Comparison of ENCODE assay signal across 1 cellular context in the genomic region with DNA sequence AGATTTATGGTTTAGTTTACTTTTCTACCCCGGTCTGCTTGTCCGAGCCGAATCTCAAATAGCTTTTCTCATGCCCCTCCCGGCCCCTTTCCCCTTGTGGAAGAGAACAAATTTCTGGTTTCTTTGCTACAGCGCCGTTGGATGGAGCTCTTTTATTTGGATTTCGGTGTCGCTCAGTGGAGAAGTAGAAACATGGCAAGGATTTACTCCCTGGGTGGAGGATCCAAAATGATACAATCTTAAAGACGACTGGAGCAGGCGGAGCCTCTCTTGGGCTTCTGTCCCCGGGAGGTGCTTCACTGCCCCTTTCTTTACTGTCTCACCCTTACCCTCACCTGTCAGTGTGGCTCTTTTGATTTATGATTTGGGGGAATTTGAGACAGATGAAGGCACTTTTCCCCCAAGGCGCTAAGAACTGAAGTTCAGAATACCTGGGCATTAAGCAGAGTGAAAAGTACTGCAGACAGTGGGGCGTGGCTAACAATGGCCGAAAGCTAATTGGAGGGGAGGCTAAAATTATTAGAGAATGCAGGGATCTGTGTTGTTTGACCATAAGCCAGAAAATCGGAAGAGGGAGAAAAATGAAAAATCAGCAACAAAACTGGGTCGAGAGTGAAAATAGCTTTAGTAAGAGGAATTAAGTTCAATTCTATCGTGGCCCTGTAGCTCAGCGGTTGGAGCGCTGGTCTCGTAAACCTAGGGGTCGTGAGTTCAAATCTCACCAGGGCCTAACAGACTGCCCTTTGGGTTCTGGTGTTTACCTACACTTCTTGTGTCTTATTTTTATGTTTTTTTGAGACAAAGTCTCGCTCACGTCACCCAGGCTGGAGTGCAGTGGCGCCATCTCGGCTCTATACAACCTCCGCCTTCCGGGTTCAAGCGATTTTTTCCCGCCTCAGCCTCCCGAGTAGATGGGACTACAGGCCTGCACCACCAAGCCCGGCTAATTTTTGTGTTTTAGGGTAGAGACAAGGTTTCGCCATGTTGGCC.
A peak's percentile ranks its signal among the peaks of the same experiment; 100 is the strongest.
TF ChIP-seq lines count a peak whose summit lies in the region.

No MANE protein-coding gene starts in this region.

TF ChIP-seq in HEK293, 187 proteins besides CTCF, POLR2A, EP300 and RAD21 (continued from another document and continues in another):
- TF ChIP-seq, protein P1, sequence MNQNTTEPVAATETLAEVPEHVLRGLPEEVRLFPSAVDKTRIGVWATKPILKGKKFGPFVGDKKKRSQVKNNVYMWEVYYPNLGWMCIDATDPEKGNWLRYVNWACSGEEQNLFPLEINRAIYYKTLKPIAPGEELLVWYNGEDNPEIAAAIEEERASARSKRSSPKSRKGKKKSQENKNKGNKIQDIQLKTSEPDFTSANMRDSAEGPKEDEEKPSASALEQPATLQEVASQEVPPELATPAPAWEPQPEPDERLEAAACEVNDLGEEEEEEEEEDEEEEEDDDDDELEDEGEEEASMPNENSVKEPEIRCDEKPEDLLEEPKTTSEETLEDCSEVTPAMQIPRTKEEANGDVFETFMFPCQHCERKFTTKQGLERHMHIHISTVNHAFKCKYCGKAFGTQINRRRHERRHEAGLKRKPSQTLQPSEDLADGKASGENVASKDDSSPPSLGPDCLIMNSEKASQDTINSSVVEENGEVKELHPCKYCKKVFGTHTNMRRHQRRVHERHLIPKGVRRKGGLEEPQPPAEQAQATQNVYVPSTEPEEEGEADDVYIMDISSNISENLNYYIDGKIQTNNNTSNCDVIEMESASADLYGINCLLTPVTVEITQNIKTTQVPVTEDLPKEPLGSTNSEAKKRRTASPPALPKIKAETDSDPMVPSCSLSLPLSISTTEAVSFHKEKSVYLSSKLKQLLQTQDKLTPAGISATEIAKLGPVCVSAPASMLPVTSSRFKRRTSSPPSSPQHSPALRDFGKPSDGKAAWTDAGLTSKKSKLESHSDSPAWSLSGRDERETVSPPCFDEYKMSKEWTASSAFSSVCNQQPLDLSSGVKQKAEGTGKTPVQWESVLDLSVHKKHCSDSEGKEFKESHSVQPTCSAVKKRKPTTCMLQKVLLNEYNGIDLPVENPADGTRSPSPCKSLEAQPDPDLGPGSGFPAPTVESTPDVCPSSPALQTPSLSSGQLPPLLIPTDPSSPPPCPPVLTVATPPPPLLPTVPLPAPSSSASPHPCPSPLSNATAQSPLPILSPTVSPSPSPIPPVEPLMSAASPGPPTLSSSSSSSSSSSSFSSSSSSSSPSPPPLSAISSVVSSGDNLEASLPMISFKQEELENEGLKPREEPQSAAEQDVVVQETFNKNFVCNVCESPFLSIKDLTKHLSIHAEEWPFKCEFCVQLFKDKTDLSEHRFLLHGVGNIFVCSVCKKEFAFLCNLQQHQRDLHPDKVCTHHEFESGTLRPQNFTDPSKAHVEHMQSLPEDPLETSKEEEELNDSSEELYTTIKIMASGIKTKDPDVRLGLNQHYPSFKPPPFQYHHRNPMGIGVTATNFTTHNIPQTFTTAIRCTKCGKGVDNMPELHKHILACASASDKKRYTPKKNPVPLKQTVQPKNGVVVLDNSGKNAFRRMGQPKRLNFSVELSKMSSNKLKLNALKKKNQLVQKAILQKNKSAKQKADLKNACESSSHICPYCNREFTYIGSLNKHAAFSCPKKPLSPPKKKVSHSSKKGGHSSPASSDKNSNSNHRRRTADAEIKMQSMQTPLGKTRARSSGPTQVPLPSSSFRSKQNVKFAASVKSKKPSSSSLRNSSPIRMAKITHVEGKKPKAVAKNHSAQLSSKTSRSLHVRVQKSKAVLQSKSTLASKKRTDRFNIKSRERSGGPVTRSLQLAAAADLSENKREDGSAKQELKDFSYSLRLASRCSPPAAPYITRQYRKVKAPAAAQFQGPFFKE (tag by site-specific recombination; IDR thresholded peaks at IDR 0.05; ENCODE audit: borderline replicate concordance) = no peak
- TF ChIP-seq MEIS1 (CRISPR knock-in tag; IDR thresholded peaks at IDR 0.05; ENCODE audit: borderline replicate concordance) (peak; percentile 87), ZNF629 (tag by site-specific recombination; IDR thresholded peaks at IDR 0.05) (peak; percentile 31; the same call in 1 of the 2 replicates), ZNF561 (tag by site-specific recombination; IDR thresholded peaks at IDR 0.05; ENCODE audit: borderline replicate concordance) (peak; percentile 17; the same call in 1 of the 2 replicates), ZEB2 (tag by site-specific recombination; IDR thresholded peaks at IDR 0.05) (0 out of 2 replicates have a peak, but pooled peaks have one; percentile 58), WT1 (tag by site-specific recombination; IDR thresholded peaks at IDR 0.05) (peak; percentile 18; the same call in 1 of the 2 replicates), YY2 (tag by site-specific recombination; IDR thresholded peaks at IDR 0.05) (peak; percentile 54; the same call in 1 of the 2 replicates), ZNF776 (tag by site-specific recombination; IDR thresholded peaks at IDR 0.05; ENCODE audit: borderline replicate concordance) (no peak), OSR2 (tag by site-specific recombination; IDR thresholded peaks at IDR 0.05) (0 out of 2 replicates have a peak, but pooled peaks have one; percentile 9), IKZF3 (tag by site-specific recombination; IDR thresholded peaks at IDR 0.05) (peak; percentile 22), ZNF394 (tag by site-specific recombination; IDR thresholded peaks at IDR 0.05; ENCODE audit: borderline replicate concordance) (0 out of 2 replicates have a peak, but pooled peaks have one; percentile 13), ZNF391 (tag by site-specific recombination; IDR thresholded peaks at IDR 0.05; ENCODE audit: borderline replicate concordance, low read depth) (no peak; the same call in 1 of the 2 replicates), KLF9 (tag by site-specific recombination; IDR thresholded peaks at IDR 0.05; ENCODE audit: low read depth) (peak; percentile 66), ZNF571 (tag by site-specific recombination; IDR thresholded peaks at IDR 0.05) (no peak), ZNF10 (tag by site-specific recombination; IDR thresholded peaks at IDR 0.05) (peak; percentile 70), YY1 (tag by site-specific recombination; IDR thresholded peaks at IDR 0.05) (peak; percentile 34; the same call in 1 of the 2 replicates), KLF8 (tag by site-specific recombination; IDR thresholded peaks at IDR 0.05) (peak; percentile 13), ZBTB48 (tag by site-specific recombination; IDR thresholded peaks at IDR 0.05) (0 out of 2 replicates have a peak, but pooled peaks have one; percentile 23), ZNF423 (tag by site-specific recombination; IDR thresholded peaks at IDR 0.05) (no peak), ZSCAN30 (tag by site-specific recombination; IDR thresholded peaks at IDR 0.05) (0 out of 2 replicates have a peak, but pooled peaks have one; percentile 16), HOXA7 (CRISPR knock-in tag; IDR thresholded peaks at IDR 0.05; ENCODE audit: borderline replicate concordance) (no peak), KLF7 (tag by site-specific recombination; IDR thresholded peaks at IDR 0.05; ENCODE audit: borderline replicate concordance) (peak; percentile 43; the same call in 1 of the 2 replicates), ZNF521 (tag by site-specific recombination; IDR thresholded peaks at IDR 0.05) (no peak), SP7 (tag by site-specific recombination; IDR thresholded peaks at IDR 0.05) (peak; percentile 51; the same call in 1 of the 2 replicates), ZNF404 (tag by site-specific recombination; IDR thresholded peaks at IDR 0.05) (no peak), ZBTB17 (tag by site-specific recombination; IDR thresholded peaks at IDR 0.05) (0 out of 2 replicates have a peak, but pooled peaks have one; percentile 10)
- TF ChIP-seq, protein P2, sequence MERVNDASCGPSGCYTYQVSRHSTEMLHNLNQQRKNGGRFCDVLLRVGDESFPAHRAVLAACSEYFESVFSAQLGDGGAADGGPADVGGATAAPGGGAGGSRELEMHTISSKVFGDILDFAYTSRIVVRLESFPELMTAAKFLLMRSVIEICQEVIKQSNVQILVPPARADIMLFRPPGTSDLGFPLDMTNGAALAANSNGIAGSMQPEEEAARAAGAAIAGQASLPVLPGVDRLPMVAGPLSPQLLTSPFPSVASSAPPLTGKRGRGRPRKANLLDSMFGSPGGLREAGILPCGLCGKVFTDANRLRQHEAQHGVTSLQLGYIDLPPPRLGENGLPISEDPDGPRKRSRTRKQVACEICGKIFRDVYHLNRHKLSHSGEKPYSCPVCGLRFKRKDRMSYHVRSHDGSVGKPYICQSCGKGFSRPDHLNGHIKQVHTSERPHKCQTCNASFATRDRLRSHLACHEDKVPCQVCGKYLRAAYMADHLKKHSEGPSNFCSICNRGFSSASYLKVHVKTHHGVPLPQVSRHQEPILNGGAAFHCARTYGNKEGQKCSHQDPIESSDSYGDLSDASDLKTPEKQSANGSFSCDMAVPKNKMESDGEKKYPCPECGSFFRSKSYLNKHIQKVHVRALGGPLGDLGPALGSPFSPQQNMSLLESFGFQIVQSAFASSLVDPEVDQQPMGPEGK (tag by site-specific recombination; IDR thresholded peaks at IDR 0.05) = peak; percentile 35; the same call in 1 of the 2 replicates
- TF ChIP-seq, protein P3, sequence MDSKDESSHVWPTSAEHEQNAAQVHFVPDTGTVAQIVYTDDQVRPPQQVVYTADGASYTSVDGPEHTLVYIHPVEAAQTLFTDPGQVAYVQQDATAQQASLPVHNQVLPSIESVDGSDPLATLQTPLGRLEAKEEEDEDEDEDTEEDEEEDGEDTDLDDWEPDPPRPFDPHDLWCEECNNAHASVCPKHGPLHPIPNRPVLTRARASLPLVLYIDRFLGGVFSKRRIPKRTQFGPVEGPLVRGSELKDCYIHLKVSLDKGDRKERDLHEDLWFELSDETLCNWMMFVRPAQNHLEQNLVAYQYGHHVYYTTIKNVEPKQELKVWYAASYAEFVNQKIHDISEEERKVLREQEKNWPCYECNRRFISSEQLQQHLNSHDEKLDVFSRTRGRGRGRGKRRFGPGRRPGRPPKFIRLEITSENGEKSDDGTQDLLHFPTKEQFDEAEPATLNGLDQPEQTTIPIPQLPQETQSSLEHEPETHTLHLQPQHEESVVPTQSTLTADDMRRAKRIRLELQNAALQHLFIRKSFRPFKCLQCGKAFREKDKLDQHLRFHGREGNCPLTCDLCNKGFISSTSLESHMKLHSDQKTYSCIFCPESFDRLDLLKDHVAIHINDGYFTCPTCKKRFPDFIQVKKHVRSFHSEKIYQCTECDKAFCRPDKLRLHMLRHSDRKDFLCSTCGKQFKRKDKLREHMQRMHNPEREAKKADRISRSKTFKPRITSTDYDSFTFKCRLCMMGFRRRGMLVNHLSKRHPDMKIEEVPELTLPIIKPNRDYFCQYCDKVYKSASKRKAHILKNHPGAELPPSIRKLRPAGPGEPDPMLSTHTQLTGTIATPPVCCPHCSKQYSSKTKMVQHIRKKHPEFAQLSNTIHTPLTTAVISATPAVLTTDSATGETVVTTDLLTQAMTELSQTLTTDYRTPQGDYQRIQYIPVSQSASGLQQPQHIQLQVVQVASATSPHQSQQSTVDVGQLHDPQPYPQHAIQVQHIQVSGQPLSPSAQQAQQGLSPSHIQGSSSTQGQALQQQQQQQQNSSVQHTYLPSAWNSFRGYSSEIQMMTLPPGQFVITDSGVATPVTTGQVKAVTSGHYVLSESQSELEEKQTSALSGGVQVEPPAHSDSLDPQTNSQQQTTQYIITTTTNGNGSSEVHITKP (tag by site-specific recombination; IDR thresholded peaks at IDR 0.05) = peak; percentile 52; the same call in 1 of the 2 replicates
- TF ChIP-seq, protein P4, sequence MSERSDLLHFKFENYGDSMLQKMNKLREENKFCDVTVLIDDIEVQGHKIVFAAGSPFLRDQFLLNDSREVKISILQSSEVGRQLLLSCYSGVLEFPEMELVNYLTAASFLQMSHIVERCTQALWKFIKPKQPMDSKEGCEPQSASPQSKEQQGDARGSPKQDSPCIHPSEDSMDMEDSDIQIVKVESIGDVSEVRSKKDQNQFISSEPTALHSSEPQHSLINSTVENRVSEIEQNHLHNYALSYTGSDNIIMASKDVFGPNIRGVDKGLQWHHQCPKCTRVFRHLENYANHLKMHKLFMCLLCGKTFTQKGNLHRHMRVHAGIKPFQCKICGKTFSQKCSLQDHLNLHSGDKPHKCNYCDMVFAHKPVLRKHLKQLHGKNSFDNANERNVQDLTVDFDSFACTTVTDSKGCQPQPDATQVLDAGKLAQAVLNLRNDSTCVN (tag by site-specific recombination; optimal IDR thresholded peaks at IDR 0.05) = peak; percentile 10
- TF ChIP-seq, protein P5, sequence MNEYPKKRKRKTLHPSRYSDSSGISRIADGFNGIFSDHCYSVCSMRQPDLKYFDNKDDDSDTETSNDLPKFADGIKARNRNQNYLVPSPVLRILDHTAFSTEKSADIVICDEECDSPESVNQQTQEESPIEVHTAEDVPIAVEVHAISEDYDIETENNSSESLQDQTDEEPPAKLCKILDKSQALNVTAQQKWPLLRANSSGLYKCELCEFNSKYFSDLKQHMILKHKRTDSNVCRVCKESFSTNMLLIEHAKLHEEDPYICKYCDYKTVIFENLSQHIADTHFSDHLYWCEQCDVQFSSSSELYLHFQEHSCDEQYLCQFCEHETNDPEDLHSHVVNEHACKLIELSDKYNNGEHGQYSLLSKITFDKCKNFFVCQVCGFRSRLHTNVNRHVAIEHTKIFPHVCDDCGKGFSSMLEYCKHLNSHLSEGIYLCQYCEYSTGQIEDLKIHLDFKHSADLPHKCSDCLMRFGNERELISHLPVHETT (tag by site-specific recombination; IDR thresholded peaks at IDR 0.05) = peak; percentile 53; the same call in 1 of the 2 replicates
- TF ChIP-seq, protein P6, sequence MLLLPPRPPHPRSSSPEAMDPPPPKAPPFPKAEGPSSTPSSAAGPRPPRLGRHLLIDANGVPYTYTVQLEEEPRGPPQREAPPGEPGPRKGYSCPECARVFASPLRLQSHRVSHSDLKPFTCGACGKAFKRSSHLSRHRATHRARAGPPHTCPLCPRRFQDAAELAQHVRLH (tag by site-specific recombination; IDR thresholded peaks at IDR 0.05) = peak; percentile 73
- TF ChIP-seq, protein P7, sequence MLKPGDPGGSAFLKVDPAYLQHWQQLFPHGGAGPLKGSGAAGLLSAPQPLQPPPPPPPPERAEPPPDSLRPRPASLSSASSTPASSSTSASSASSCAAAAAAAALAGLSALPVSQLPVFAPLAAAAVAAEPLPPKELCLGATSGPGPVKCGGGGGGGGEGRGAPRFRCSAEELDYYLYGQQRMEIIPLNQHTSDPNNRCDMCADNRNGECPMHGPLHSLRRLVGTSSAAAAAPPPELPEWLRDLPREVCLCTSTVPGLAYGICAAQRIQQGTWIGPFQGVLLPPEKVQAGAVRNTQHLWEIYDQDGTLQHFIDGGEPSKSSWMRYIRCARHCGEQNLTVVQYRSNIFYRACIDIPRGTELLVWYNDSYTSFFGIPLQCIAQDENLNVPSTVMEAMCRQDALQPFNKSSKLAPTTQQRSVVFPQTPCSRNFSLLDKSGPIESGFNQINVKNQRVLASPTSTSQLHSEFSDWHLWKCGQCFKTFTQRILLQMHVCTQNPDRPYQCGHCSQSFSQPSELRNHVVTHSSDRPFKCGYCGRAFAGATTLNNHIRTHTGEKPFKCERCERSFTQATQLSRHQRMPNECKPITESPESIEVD (tag by site-specific recombination; IDR thresholded peaks at IDR 0.05) = peak; percentile 51
